Comparison of ENCODE assay signal across 16 cellular contexts in genomic region chr2:29615841-29616240, GRCh38.
A peak's percentile ranks its signal among the peaks of the same experiment; 100 is the strongest.
DNase-seq lines count a peak whose midpoint lies in the region; ATAC-seq and TF ChIP-seq lines count a peak whose summit lies in the region.
"Had no signal": no experiment of that assay in that cellular context is flagged by ENCODE, and none has a peak within 500 bp of the region (broad histone marks: within the 10 kb centered on the region; RNA-seq: fewer than 3 reads in every experiment).

No MANE protein-coding gene starts in this region.

- peak overlapping the region; percentile 59 for H3K27ac Mint-ChIP-seq in mesothelial cell of epicardium
- H3K27ac Mint-ChIP-seq: CD4-positive, alpha-beta T cell; HFFc6 had no signal

- no peak overlapping the region for H3K14ac ChIP-seq in IMR-90 (replicated peaks; ENCODE audit: low read depth, low read length)

- H4K91ac ChIP-seq in IMR-90 (ENCODE audit: insufficient read depth, low read depth, low read length): no peak overlapping the region

- H4K20me1 ChIP-seq in IMR-90 (ENCODE audit: insufficient read depth, low read length): no peaks in the 10 kb centered on the region

- no TSS peak for BruUV-seq in IMR-90 (replicated peaks; lab: Mats Ljungman, UMichigan)

- TF ChIP-seq POLR2A in IMR-90 (IDR thresholded peaks at IDR 0.05; ENCODE audit: low read depth, low read length): no peak

- H2BK15ac ChIP-seq in IMR-90 (ENCODE audit: low read depth, low read length): no peak overlapping the region

- H3K4me1 Mint-ChIP-seq in mesothelial cell of epicardium: peaks cover 43% of the 10 kb centered on the region

- H2AFZ ChIP-seq in IMR-90 (replicated peaks; ENCODE audit: low read length, poor library complexity): no peak overlapping the region

- in situ Hi-C loops in IMR-90 (cut with MboI; ENCODE audit: low sequenced_read_pairs): no loop called here

- CTCF ChIA-PET in IMR-90 (lab: Yijun Ruan, JAX): no interaction called here

- H3K18ac ChIP-seq in IMR-90 (ENCODE audit: low read depth, low read length): no peak overlapping the region

- no peak overlapping the region for H3K56ac ChIP-seq in IMR-90 (ENCODE audit: extremely low read depth, insufficient read depth, low read length)

- H3K9me3 ChIP-seq in IMR-90 (ENCODE audit: control insufficient read depth, insufficient read depth, low read length) (no peaks in the 10 kb centered on the region), WERI-Rb-1 (ENCODE audit: severe bottlenecking) (no peaks in the 10 kb centered on the region)
- H3K9me3 ChIP-seq: A549, Caco-2 had no signal

- H3K4me2 ChIP-seq in IMR-90 (ENCODE audit: low read depth, low read length): no peak overlapping the region
- H3K4me2 ChIP-seq: A549 had no signal

- no peak overlapping the region for H4K8ac ChIP-seq in IMR-90 (ENCODE audit: low read depth in 2 of 2, low read length in 2 of 2)

- H3K36me3 ChIP-seq in IMR-90 (ENCODE audit: control insufficient read depth, insufficient read depth, low read length) (no peaks in the 10 kb centered on the region), WERI-Rb-1 (no peaks in the 10 kb centered on the region)

- H3K9me3 Mint-ChIP-seq in mesothelial cell of epicardium: no peaks in the 10 kb centered on the region
- H3K9me3 Mint-ChIP-seq: CD4-positive, alpha-beta T cell; HFFc6 had no signal

- no peak overlapping the region for H4K5ac ChIP-seq in IMR-90 (ENCODE audit: low read depth, low read length)

- H3K27me3 ChIP-seq in IMR-90 (ENCODE audit: control insufficient read depth, insufficient read depth, low read length) (no peaks in the 10 kb centered on the region), WERI-Rb-1 (ENCODE audit: insufficient read depth, low read depth, severe bottlenecking) (no peaks in the 10 kb centered on the region)

- H2AK5ac ChIP-seq in IMR-90 (ENCODE audit: low read depth, low read length): no peak overlapping the region

- no peak overlapping the region for H2BK120ac ChIP-seq in IMR-90 (ENCODE audit: low read depth, low read length)

- POLR2A ChIA-PET in IMR-90 (lab: Charles Lee; ENCODE audit: unreplicated experiment): no interaction called here

- TF ChIP-seq CTCF in IMR-90 (conservative IDR thresholded peaks at IDR 0.05; ENCODE audit: low read depth, low read length) (no peak), WERI-Rb-1 (IDR thresholded peaks at IDR 0.05; ENCODE audit: low read depth, low read length) (no peak), mesothelial cell of epicardium (IDR thresholded peaks at IDR 0.05; ENCODE audit: unreplicated experiment) (no peak)

- no peak for TF ChIP-seq RAD21 in IMR-90 (IDR thresholded peaks at IDR 0.05; ENCODE audit: low read length)

- no peak overlapping the region for H2BK5ac ChIP-seq in IMR-90 (ENCODE audit: low read depth, low read length, poor library complexity, severe bottlenecking)

- dilution Hi-C loops in IMR-90 (cut with HindIII; ENCODE audit: low sequenced_read_pairs, unreplicated experiment): no loop called here

- no peaks in the 10 kb centered on the region for H3K27me3 Mint-ChIP-seq in mesothelial cell of epicardium (ENCODE audit: low read depth)

- H3K27ac ChIP-seq in IMR-90 (ENCODE audit: insufficient read depth, low read length) (no peak overlapping the region), WERI-Rb-1 (peak overlapping the region; percentile 74)
- H3K27ac ChIP-seq: A549, C4-2B had no signal

- H3K36me3 Mint-ChIP-seq in mesothelial cell of epicardium: no peaks in the 10 kb centered on the region

- no peak overlapping the region for H3K4me3 Mint-ChIP-seq in mesothelial cell of epicardium
- H3K4me3 Mint-ChIP-seq: CD4-positive, alpha-beta T cell; HFFc6 had no signal

- 70% methylated on average over 2 of the region's 6 CpGs; no CpG with 5 or more reads in 1 of the 2 experiments for WGBS in IMR-90 (ENCODE audit: extremely low coverage in 2 of 2, insufficient read length in 1 of 2), 2 experiments

- intact Hi-C loops in IMR-90 (cut with micrococcal nuclease): no loop called here

- ATAC-seq in IMR-90 (ENCODE audit: low read depth) (no peak), GM18861 (IDR thresholded peaks at IDR 0.05; ENCODE audit: unreplicated experiment) (no peak), HG03378 (IDR thresholded peaks at IDR 0.05; ENCODE audit: unreplicated experiment) (no peak)
- ATAC-seq: A549, HCT116 had no signal

- peak overlapping the region; percentile 39 for H2AK9ac ChIP-seq in IMR-90 (replicated peaks; ENCODE audit: low read depth, low read length, poor library complexity)

- H3K9ac ChIP-seq in IMR-90 (ENCODE audit: low read depth, low read length): no peak overlapping the region

- H3K4me1 ChIP-seq in IMR-90 (ENCODE audit: control insufficient read depth, insufficient read depth, low read length): peaks cover 2% of the 10 kb centered on the region; the same call in 1 of the 2 replicates
- H3K4me1 ChIP-seq: A549 had no signal

- no peak overlapping the region for H2BK20ac ChIP-seq in IMR-90 (ENCODE audit: low read depth, low read length)

- no peak overlapping the region for H3K4me3 ChIP-seq in IMR-90 (ENCODE audit: insufficient read depth, low read depth, low read length)
- H3K4me3 ChIP-seq in WERI-Rb-1 (ENCODE audit: low read depth, low read length): no peak overlapping the region
- H3K4me3 ChIP-seq: A549 had no signal

- H3K23ac ChIP-seq in IMR-90 (ENCODE audit: low read depth, low read length): no peak overlapping the region

- H3K9me1 ChIP-seq in IMR-90 (ENCODE audit: insufficient read depth, low read length): no peaks in the 10 kb centered on the region

- H3K79me1 ChIP-seq in IMR-90 (ENCODE audit: low read depth in 1 of 2, low read length in 2 of 2): no peaks in the 10 kb centered on the region

- H3K4ac ChIP-seq in IMR-90 (ENCODE audit: low read depth, low read length): no peak overlapping the region

- no peak for DNase-seq in IMR-90
- DNase-seq in WERI-Rb-1: peak; percentile 45
- DNase-seq in mesothelial cell of epicardium (ENCODE audit: low spot score in 2 of 2, unreplicated experiment in 2 of 2): no peak
- no peak for DNase-seq in NCI-H2107 treated with DMSO at 0.1 percent for 48 hours (lab: John Stamatoyannopoulos, UW; ENCODE audit: unreplicated experiment)
- no peak for DNase-seq in NCI-H2227 (lab: John Stamatoyannopoulos, UW; ENCODE audit: unreplicated experiment)
- DNase-seq: AML-193; Caco-2; CD4-positive, alpha-beta T cell; GOT3; H7; HFFc6 had no signal

TF ChIP-seq in IMR-90, 13 proteins besides CTCF, POLR2A, EP300 and RAD21:
- TF ChIP-seq MAFK (IDR thresholded peaks at IDR 0.05; ENCODE audit: low read depth, low read length) (no peak), CEBPB (IDR thresholded peaks at IDR 0.05; ENCODE audit: low read depth, low read length) (no peak), MAZ (IDR thresholded peaks at IDR 0.05; ENCODE audit: borderline replicate concordance, low read depth, low read length) (no peak), RCOR1 (IDR thresholded peaks at IDR 0.05; ENCODE audit: insufficient replicate concordance, low read length) (no peak), MXI1 (IDR thresholded peaks at IDR 0.05; ENCODE audit: borderline replicate concordance, low read depth, low read length) (no peak), USF2 (IDR thresholded peaks at IDR 0.05; ENCODE audit: low read depth, low read length) (no peak), FOS (IDR thresholded peaks at IDR 0.05; ENCODE audit: low read depth, low read length) (no peak), BHLHE40 (IDR thresholded peaks at IDR 0.05; ENCODE audit: low read depth, low read length) (no peak), NFE2L2 (IDR thresholded peaks at IDR 0.05; ENCODE audit: low read depth, low read length) (no peak), ELK1 (IDR thresholded peaks at IDR 0.05; ENCODE audit: borderline replicate concordance, low read depth, low read length) (no peak), SMC3 (IDR thresholded peaks at IDR 0.05; ENCODE audit: low read depth, low read length) (no peak), RFX5 (IDR thresholded peaks at IDR 0.05; ENCODE audit: low read depth, low read length) (no peak), CHD1 (IDR thresholded peaks at IDR 0.05; ENCODE audit: low read depth, low read length) (no peak)
TF ChIP-seq in IMR-90: peak in this region for 0.
